18 cellular contexts compared by ENCODE assay signal in the genomic region with DNA sequence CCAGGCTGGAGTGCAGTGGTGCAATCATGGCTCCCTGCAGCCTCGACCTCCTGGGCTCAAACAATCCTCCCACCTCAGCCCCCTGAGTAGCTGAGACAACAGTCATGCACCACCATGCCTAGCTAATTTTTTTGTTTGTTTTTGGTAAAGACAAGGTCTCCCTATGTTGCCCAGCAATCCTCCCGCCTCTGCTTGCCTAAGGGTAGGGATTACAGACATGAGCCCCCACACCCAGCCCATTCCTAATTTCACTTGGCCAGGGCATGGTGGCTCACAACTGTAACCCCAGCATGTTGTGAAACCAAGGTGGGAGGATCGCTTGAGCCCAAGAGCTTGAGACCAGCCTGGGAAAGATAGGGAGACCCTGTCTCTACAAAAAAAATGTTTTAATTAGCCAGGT. TPM values are rescaled to one million over a fixed set of nuclear protein-coding genes. Genes with fewer than 3 reads are reported as not detected.
DNase-seq lines count a peak whose midpoint lies in the region; ATAC-seq and TF ChIP-seq lines count a peak whose summit lies in the region.
"Had no signal": no experiment of that assay in that cellular context is flagged by ENCODE, and none has a peak within 500 bp of the region (broad histone marks: within the 10 kb centered on the region; RNA-seq: fewer than 3 reads in every experiment).

No MANE protein-coding gene starts in this region.

- H3K79me2 ChIP-seq in KMS-11 (ENCODE audit: insufficient read depth, low read depth), result peaks cover 57% of the 10 kb centered on the region

- no peaks in the 10 kb centered on the region for H4K20me1 ChIP-seq in KMS-11 (ENCODE audit: insufficient read depth)

- peak overlapping the region; percentile 53; the same call in 1 of the 2 replicates for H3K27ac ChIP-seq in KMS-11
- H3K27ac ChIP-seq in suprapubic skin, result no peak overlapping the region
- H3K27ac ChIP-seq: A549 had no signal

- no peak overlapping the region for H3K4me3 ChIP-seq in KMS-11 (IDR thresholded peaks at IDR 0.05; ENCODE audit: insufficient read depth, low read depth, low read length)
- no peak overlapping the region for H3K4me3 ChIP-seq in suprapubic skin
- H3K4me3 ChIP-seq: A549, GM12878, HAP-1, K562 had no signal

- H3K9me3 Mint-ChIP-seq in activated T-cell treated with anti-CD3 and anti-CD28 coated beads, Interleukin-2, amount 50 U/mL, for 4 hours, result no peaks in the 10 kb centered on the region
- no peaks in the 10 kb centered on the region for H3K9me3 Mint-ChIP-seq in endothelial cell (ENCODE audit: unreplicated experiment)
- no peaks in the 10 kb centered on the region for H3K9me3 Mint-ChIP-seq in osteocyte (ENCODE audit: unreplicated experiment)
- H3K9me3 Mint-ChIP-seq: CD4-positive, CD25-positive, alpha-beta regulatory T cell had no signal

- WGBS in suprapubic skin, result 85% methylated on average over 3 of the region's 3 CpGs

- H3K27me3 Mint-ChIP-seq in activated T-cell treated with anti-CD3 and anti-CD28 coated beads, Interleukin-2, amount 50 U/mL, for 4 hours (ENCODE audit: low read depth), result no peaks in the 10 kb centered on the region
- peaks cover 3% of the 10 kb centered on the region for H3K27me3 Mint-ChIP-seq in endothelial cell (ENCODE audit: unreplicated experiment)
- H3K27me3 Mint-ChIP-seq in osteocyte (ENCODE audit: unreplicated experiment), result no peaks in the 10 kb centered on the region
- H3K27me3 Mint-ChIP-seq: CD4-positive, CD25-positive, alpha-beta regulatory T cell had no signal

- peaks cover 31% of the 10 kb centered on the region for H3K36me3 Mint-ChIP-seq in activated T-cell treated with anti-CD3 and anti-CD28 coated beads, Interleukin-2, amount 50 U/mL, for 4 hours (ENCODE audit: insufficient read depth)
- H3K36me3 Mint-ChIP-seq in endothelial cell (ENCODE audit: low read depth, unreplicated experiment), result no peaks in the 10 kb centered on the region
- H3K36me3 Mint-ChIP-seq in osteocyte (ENCODE audit: unreplicated experiment), result peaks cover 2% of the 10 kb centered on the region

- ATAC-seq in activated T-cell treated with anti-CD3 and anti-CD28 coated beads, Interleukin-2, amount 50 U/mL, for 4 hours, result no peak
- no peak for ATAC-seq in HG02884 (IDR thresholded peaks at IDR 0.05; ENCODE audit: unreplicated experiment)
- ATAC-seq: A549, GM12878, K562 had no signal

- no peak for DNase-seq in activated T-cell treated with anti-CD3 and anti-CD28 coated beads, Interleukin-2, amount 50 U/mL, for 4 hours
- DNase-seq in activated T-cell treated with anti-CD3 and anti-CD28 coated beads for 4 hours, result no peak
- no peak for DNase-seq in endothelial cell (ENCODE audit: low spot score)
- DNase-seq in osteocyte (ENCODE audit: extremely low spot score, unreplicated experiment), result no peak
- DNase-seq in suprapubic skin (ENCODE audit: low spot score in 2 of 2), result no peak
- DNase-seq: DMS79, NCI-H1048, NCI-H146, NCI-H2081 treated with DMSO at 0.1 percent for 48 hours, NCI-H2227 treated with DMSO at 0.1 percent for 48 hours, NCI-H526 had no signal

- TF ChIP-seq CTCF in KMS-11 (conservative IDR thresholded peaks at IDR 0.05; ENCODE audit: low read depth, low read length) (no peak), endothelial cell (IDR thresholded peaks at IDR 0.05; ENCODE audit: unreplicated experiment) (no peak), osteocyte (IDR thresholded peaks at IDR 0.05) (no peak), suprapubic skin (IDR thresholded peaks at IDR 0.05) (no peak)

- peaks cover 76% of the 10 kb centered on the region for H3K4me1 ChIP-seq in KMS-11 (ENCODE audit: low read depth, poor library complexity, severe bottlenecking)
- H3K4me1 ChIP-seq in suprapubic skin, result peaks cover 4% of the 10 kb centered on the region

- peak overlapping the region; percentile 30 for H3K27ac Mint-ChIP-seq in endothelial cell (ENCODE audit: unreplicated experiment)
- H3K27ac Mint-ChIP-seq in osteocyte (ENCODE audit: unreplicated experiment), result peak overlapping the region; percentile 8

- H3K36me3 ChIP-seq in KMS-11 (ENCODE audit: insufficient read depth) (no peaks in the 10 kb centered on the region), suprapubic skin (peaks cover 1% of the 10 kb centered on the region)

- no peaks in the 10 kb centered on the region for H3K9me3 ChIP-seq in suprapubic skin
- H3K9me3 ChIP-seq: A549, HAP-1 had no signal

- no peak overlapping the region for H3K9ac ChIP-seq in KMS-11

- TF ChIP-seq EP300 in suprapubic skin (IDR thresholded peaks at IDR 0.05), result no peak

- H3K4me2 ChIP-seq in KMS-11, result no peak overlapping the region; the same call in 1 of the 2 replicates
- H3K4me2 ChIP-seq: A549 had no signal

- peaks cover 67% of the 10 kb centered on the region for H3K4me1 Mint-ChIP-seq in activated T-cell treated with anti-CD3 and anti-CD28 coated beads, Interleukin-2, amount 50 U/mL, for 4 hours (ENCODE audit: low read depth)
- H3K4me1 Mint-ChIP-seq in endothelial cell (ENCODE audit: unreplicated experiment), result peaks cover 22% of the 10 kb centered on the region
- H3K4me1 Mint-ChIP-seq in osteocyte (ENCODE audit: unreplicated experiment), result peaks cover 15% of the 10 kb centered on the region

- H3K4me3 Mint-ChIP-seq in activated T-cell treated with anti-CD3 and anti-CD28 coated beads, Interleukin-2, amount 50 U/mL, for 4 hours, result peak overlapping the region; percentile 12
- no peak overlapping the region for H3K4me3 Mint-ChIP-seq in endothelial cell (ENCODE audit: unreplicated experiment)
- H3K4me3 Mint-ChIP-seq in osteocyte (ENCODE audit: unreplicated experiment), result no peak overlapping the region

- H2AFZ ChIP-seq in KMS-11 (ENCODE audit: low read depth), result no peak overlapping the region

- TF ChIP-seq POLR2A in suprapubic skin (IDR thresholded peaks at IDR 0.05), result no peak

- no peaks in the 10 kb centered on the region for H3K27me3 ChIP-seq in KMS-11 (ENCODE audit: insufficient read depth, low read depth)
- H3K27me3 ChIP-seq in suprapubic skin, result no peaks in the 10 kb centered on the region

RNA-seq across cellular contexts. Expression of gene DAD1, which starts 9.1 kb away (rescaled TPM):
- total RNA-seq in activated T-cell treated with anti-CD3 and anti-CD28 coated beads, Interleukin-2, amount 50 U/mL, for 4 hours, result 100 to 1,000 TPM; 287 to 323 (median 300) TPM
- total RNA-seq in endothelial cell (ENCODE audit: unreplicated experiment) (250 TPM), osteocyte (220 and 223 TPM in 2 replicates), suprapubic skin (100 to 1,000 TPM; 110 to 212 (median 187) TPM)

RNA-seq across cellular contexts. Expression of gene ABHD4, which starts 18.2 kb away (rescaled TPM):
- 1 to 10 TPM; 1.9 to 3.9 (median 2.1) TPM for total RNA-seq in activated T-cell treated with anti-CD3 and anti-CD28 coated beads, Interleukin-2, amount 50 U/mL, for 4 hours
- total RNA-seq in endothelial cell (ENCODE audit: unreplicated experiment) (77.7 TPM), osteocyte (74.1 and 87.3 TPM in 2 replicates), suprapubic skin (10 to 100 TPM; 15.3 to 30.4 (median 21.8) TPM)
